8 cellular contexts compared by ENCODE assay signal in the genomic region with DNA sequence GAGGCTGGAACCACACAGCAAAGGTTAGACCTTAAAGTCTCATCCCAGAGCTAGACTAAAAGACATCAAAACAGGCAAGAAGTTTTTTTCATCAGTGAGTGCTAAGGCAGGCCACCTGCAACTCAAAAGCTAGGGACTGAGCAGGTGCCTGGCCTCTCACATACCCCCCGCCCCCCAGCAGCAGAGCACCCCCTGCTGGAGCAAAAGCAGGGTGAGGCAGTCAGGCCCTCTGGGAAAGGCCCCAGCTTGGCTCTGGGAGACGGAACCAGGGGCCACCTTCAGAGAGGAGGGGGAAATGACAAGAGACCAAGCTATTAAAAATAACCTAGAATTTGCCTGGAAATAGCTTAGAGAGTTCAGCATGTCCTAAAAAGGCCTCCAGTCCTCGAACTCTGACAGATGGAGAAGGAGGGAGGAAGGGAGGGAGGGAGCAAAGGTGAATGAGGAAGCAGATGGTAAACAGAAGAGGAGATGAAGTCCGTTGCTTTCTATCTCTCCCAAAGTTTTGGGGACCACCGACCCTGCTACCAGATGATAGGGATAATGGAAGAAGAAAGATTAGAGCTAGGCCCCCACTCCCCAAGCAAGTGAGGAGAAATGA. TPM values are rescaled to one million over a fixed set of nuclear protein-coding genes. Genes with fewer than 3 reads are reported as not detected.
DNase-seq lines count a peak whose midpoint lies in the region; ATAC-seq and TF ChIP-seq lines count a peak whose summit lies in the region.

No MANE protein-coding gene starts in this region.

- H3K4me1 ChIP-seq in esophagus (ENCODE audit: control insufficient read depth in 2 of 2, insufficient read depth in 2 of 2, low read length in 1 of 2) (peaks cover under 1 to 6% of the 10 kb centered on the region in 2 donors), osteoblast (ENCODE audit: insufficient read depth, low read length) (peaks cover 54% of the 10 kb centered on the region)

- no peak for ATAC-seq in GM18858 (IDR thresholded peaks at IDR 0.05; ENCODE audit: unreplicated experiment)
- ATAC-seq in GM18502 (IDR thresholded peaks at IDR 0.05; ENCODE audit: poor library complexity, unreplicated experiment): no peak
- no peak for ATAC-seq in GM21526 (IDR thresholded peaks at IDR 0.05; ENCODE audit: low FRiP score, unreplicated experiment)

- DNase-seq in DMS53 (lab: John Stamatoyannopoulos, UW) (peak; percentile 65), LNCaP clone FGC (ENCODE audit: low read depth) (no peak), osteoblast (ENCODE audit: insufficient read length, low spot score, missing footprints) (peak; percentile 60)
- DNase-seq in stimulated activated CD4-positive, alpha-beta T cell treated with anti-CD3 and anti-CD28 coated beads, Interleukin-2, amount 100 ng/mL, for 48 hours: no peak

- H3K4me2 ChIP-seq in osteoblast (ENCODE audit: insufficient read depth, low read length): peak overlapping the region; percentile 76

- H4K20me1 ChIP-seq in osteoblast (ENCODE audit: insufficient read depth, low read length): peaks cover 43% of the 10 kb centered on the region

- H3K27ac ChIP-seq in esophagus (ENCODE audit: low read depth in 2 of 2, low read length in 1 of 2): peak overlapping the region; percentile 52 to 78
- H3K27ac ChIP-seq in osteoblast (ENCODE audit: low read depth, low read length): peak overlapping the region; percentile 66

- H3K27me3 ChIP-seq in esophagus (ENCODE audit: control insufficient read depth in 1 of 2, insufficient read depth in 2 of 2, low read length in 2 of 2): peaks cover 0 to 2% of the 10 kb centered on the region in 2 donors
- H3K27me3 ChIP-seq in osteoblast (ENCODE audit: insufficient read depth, low read length): no peaks in the 10 kb centered on the region

- H3K4me3 ChIP-seq in LNCaP clone FGC (ENCODE audit: low read depth, low read length) (no peak overlapping the region), esophagus (ENCODE audit: low read depth in 1 of 2, low read length in 2 of 2) (peak overlapping the region in 1 of 2 donors; percentile 20), osteoblast (ENCODE audit: insufficient read depth, low read length) (peak overlapping the region; percentile 73)

- WGBS in esophagus, 2 donors: 43 to 52% methylated on average over 5 of the region's 5 CpGs

- peaks cover 59% of the 10 kb centered on the region for H3K79me2 ChIP-seq in osteoblast (ENCODE audit: insufficient read depth, low read length)

- peak; percentile 35 for TF ChIP-seq CTCF in LNCaP clone FGC (IDR thresholded peaks at IDR 0.05; ENCODE audit: control insufficient read depth, extremely low read depth, insufficient read depth)
- peak; percentile 51 for TF ChIP-seq CTCF in osteoblast (IDR thresholded peaks at IDR 0.05; ENCODE audit: extremely low read depth, low read depth, low read length)

- H2AFZ ChIP-seq in osteoblast (ENCODE audit: low read length): no peak overlapping the region

- H3K9me3 ChIP-seq in esophagus (ENCODE audit: control insufficient read depth in 2 of 2, insufficient read depth in 1 of 2, low read depth in 1 of 2, low read length in 1 of 2) (no peaks in the 10 kb centered on the region), osteoblast (ENCODE audit: low read depth, low read length) (no peaks in the 10 kb centered on the region)

- H3K36me3 ChIP-seq in esophagus (ENCODE audit: control insufficient read depth in 2 of 2, insufficient read depth in 2 of 2, low read length in 1 of 2) (no peaks in the 10 kb centered on the region), osteoblast (ENCODE audit: insufficient read depth, low read length) (peaks cover 9% of the 10 kb centered on the region)

RNA-seq across cellular contexts. Expression of a gene that starts 1.8 kb away (rescaled TPM):
- 10 to 100 TPM; 15.3 to 24.6 TPM for polyA plus RNA-seq in esophagus
- total RNA-seq in osteoblast: 22.4 and 24.8 TPM in 2 replicates

RNA-seq across cellular contexts. Expression of a gene that starts 9.9 kb away (rescaled TPM):
- 100 to 1,000 TPM; 269 to 326 TPM for polyA plus RNA-seq in esophagus
- 46.0 and 59.4 TPM in 2 replicates for total RNA-seq in osteoblast

RNA-seq across cellular contexts. Expression of a gene that starts 14.3 kb away (rescaled TPM):
- 10 to 100 TPM in 1 of 2 donors, 1 to 10 TPM in 1; 3.3 to 12.7 TPM for polyA plus RNA-seq in esophagus
- total RNA-seq in osteoblast: 27.7 and 32.2 TPM in 2 replicates

RNA-seq across cellular contexts. Expression of a gene that starts 22.9 kb away (rescaled TPM):
- 100 to 1,000 TPM; 334 to 463 TPM for polyA plus RNA-seq in esophagus
- total RNA-seq in osteoblast: 3,072 and 3,128 TPM in 2 replicates

RNA-seq across cellular contexts. Expression of a gene that starts 37.0 kb away (rescaled TPM):
- under 1 TPM; 0.43 to 0.65 TPM for polyA plus RNA-seq in esophagus
- 4.1 and 4.3 TPM in 2 replicates for total RNA-seq in osteoblast

Comparison
In these comparisons a context has a peak if more than half of its experiments do, and no peak if none do; other contexts are left out.
1. DNase-seq: peak in DMS53 (single experiment) and osteoblast (single experiment); none in LNCaP clone FGC (single experiment) and stimulated activated CD4-positive, alpha-beta T cell treated with anti-CD3 and anti-CD28 coated beads, Interleukin-2, amount 100 ng/mL, for 48 hours (0 of 2).